17 cellular contexts compared by ENCODE assay signal in genomic region chr16:89732918-89733242, GRCh38.
"Had no signal": no experiment of that assay in that cellular context is flagged by ENCODE, and none has a peak within 500 bp of the region (broad histone marks: within the 10 kb centered on the region; RNA-seq: fewer than 3 reads in every experiment).

No MANE protein-coding gene starts in this region.

- DNase-seq: activated CD4-positive, alpha-beta T cell treated with anti-CD3 and anti-CD28 coated beads for 1 hour; activated CD4-positive, alpha-beta T cell treated with anti-CD3 and anti-CD28 coated beads, Interleukin-2, amount 50 U/mL, for 48 hours; activated CD8-positive, alpha-beta memory T cell treated with anti-CD3 and anti-CD28 coated beads, Interleukin-2, amount 50 U/mL, for 4 hours; anterior cingulate cortex; dorsolateral prefrontal cortex; esophagus squamous epithelium; foreskin keratinocyte; heart right ventricle; islet precursor cell; ovary; stimulated activated CD4-positive, alpha-beta T cell treated with anti-CD3 and anti-CD28 coated beads, Interleukin-12 subunit alpha, Interleukin-12 subunit beta, amount 100 ng/mL, for 4 hours; stimulated activated naive CD4-positive, alpha-beta T cell treated with Interleukin-2 at 50 U/mL for 16 hours; testis; upper lobe of right lung had no signal

- H3K27ac ChIP-seq: esophagus squamous epithelium, foreskin keratinocyte, heart right ventricle, ovary, testis, upper lobe of right lung had no signal

- H3K27ac Mint-ChIP-seq: activated naive CD4-positive, alpha-beta T cell treated with anti-CD3 and anti-CD28 coated beads, Interleukin-2, amount 50 U/mL, for 24 hours; nephron had no signal

- H3K4me3 ChIP-seq: dorsolateral prefrontal cortex, esophagus squamous epithelium, heart right ventricle, ovary, testis, upper lobe of right lung had no signal

- H3K4me3 Mint-ChIP-seq: activated naive CD4-positive, alpha-beta T cell treated with anti-CD3 and anti-CD28 coated beads, Interleukin-2, amount 50 U/mL, for 24 hours; nephron had no signal

- H3K9me3 ChIP-seq: esophagus squamous epithelium, heart right ventricle, ovary, testis, upper lobe of right lung had no signal

- H3K27me3 ChIP-seq: dorsolateral prefrontal cortex, esophagus squamous epithelium, foreskin keratinocyte, heart right ventricle, ovary, testis, upper lobe of right lung had no signal

- H3K36me3 ChIP-seq: ovary had no signal

- H3K27me3 Mint-ChIP-seq: activated naive CD4-positive, alpha-beta T cell treated with anti-CD3 and anti-CD28 coated beads, Interleukin-2, amount 50 U/mL, for 24 hours had no signal

- H3K9me3 Mint-ChIP-seq: activated naive CD4-positive, alpha-beta T cell treated with anti-CD3 and anti-CD28 coated beads, Interleukin-2, amount 50 U/mL, for 24 hours; nephron had no signal

- ATAC-seq: foreskin keratinocyte, left lobe of liver, upper lobe of right lung had no signal

- H3K4me1 ChIP-seq: esophagus squamous epithelium, foreskin keratinocyte, testis, upper lobe of right lung had no signal
